Comparison of ENCODE assay signal across 9 cellular contexts in genomic region chr5:160198886-160199409, GRCh38. TPM values are rescaled to one million over a fixed set of nuclear protein-coding genes. Genes with fewer than 3 reads are reported as not detected.
DNase-seq lines count a peak whose midpoint lies in the region; ATAC-seq and TF ChIP-seq lines count a peak whose summit lies in the region.
"Had no signal": no experiment of that assay in that cellular context is flagged by ENCODE, and none has a peak within 500 bp of the region (broad histone marks: within the 10 kb centered on the region; RNA-seq: fewer than 3 reads in every experiment).

No MANE protein-coding gene starts in this region.

- 58% methylated on average over 8 of the region's 8 CpGs for WGBS in SK-N-SH (ENCODE audit: low lambda C conversion rate)
- 45 to 55% (median 45%) methylated on average over 7 to 8 of the region's 8 CpGs for WGBS in stomach, 5 donors

- intact Hi-C loops in stomach (cut with DNase I; ENCODE audit: low total_unique reads), result loop anchor here (5.0 kb wide), 1 partner anchor 148 kb away; no protein-coding TSS in a partner anchor

- H3K4me1 ChIP-seq in SK-N-SH (ENCODE audit: control insufficient read depth in 1 of 2, insufficient read depth in 2 of 2, low read depth in 1 of 2, low read length in 1 of 2), result peaks cover 0 to 17% of the 10 kb centered on the region in 2 experiments; a peak in 2 of 4 replicates
- peaks cover 22% of the 10 kb centered on the region for H3K4me1 ChIP-seq in iPS-15b (ENCODE audit: control insufficient read depth, insufficient read depth, low read length)
- peaks cover 0 to 15% (median 10%) of the 10 kb centered on the region in 4 donors for H3K4me1 ChIP-seq in stomach

- H3F3A ChIP-seq in SK-N-SH (replicated peaks; ENCODE audit: insufficient read depth) (no peaks in the 10 kb centered on the region), SU-DHL-6 (ENCODE audit: insufficient read depth) (no peaks in the 10 kb centered on the region)

- no peaks in the 10 kb centered on the region for H3K79me2 ChIP-seq in SK-N-SH (ENCODE audit: insufficient read depth)
- no peaks in the 10 kb centered on the region for H3K79me2 ChIP-seq in SU-DHL-6 (ENCODE audit: insufficient read depth, low read length)

- CTCF ChIA-PET in SK-N-SH (lab: Yijun Ruan, JAX), result interaction anchor here (0.6 to 7.7 kb wide), 33 partner anchors 9 to 192 kb away, joined by 3 to 90 read pairs (median 4); partner anchors contain the start of gene CCNJL

- no peak overlapping the region for H3K9ac ChIP-seq in SK-N-SH
- H3K9ac ChIP-seq in SU-DHL-6 (ENCODE audit: low read length), result no peak overlapping the region
- no peak overlapping the region for H3K9ac ChIP-seq in iPS-15b (ENCODE audit: low read depth, low read length)

- no peak for TF ChIP-seq CTCF in SK-N-SH (IDR thresholded peaks at IDR 0.05)
- no peak for TF ChIP-seq CTCF in SU-DHL-6 (IDR thresholded peaks at IDR 0.05; ENCODE audit: insufficient read depth, low read length, poor library complexity, severe bottlenecking)
- TF ChIP-seq CTCF in stomach (IDR thresholded peaks at IDR 0.05), result no peak

- POLR2A ChIA-PET in SK-N-SH (lab: Yijun Ruan, JAX), result no interaction called here

- H3K4me2 ChIP-seq in SK-N-SH (peak overlapping the region; percentile 51; the same call in 1 of the 2 replicates), SU-DHL-6 (ENCODE audit: low read depth, low read length, poor library complexity, severe bottlenecking) (peak overlapping the region; percentile 50)

- H3K27me3 ChIP-seq in SK-N-SH (ENCODE audit: insufficient read depth) (no peaks in the 10 kb centered on the region), SU-DHL-6 (ENCODE audit: low read length) (no peaks in the 10 kb centered on the region), iPS-15b (ENCODE audit: control insufficient read depth, insufficient read depth, low read length) (peaks cover 2% of the 10 kb centered on the region), stomach (peaks cover 0 to 18% (median 0%) of the 10 kb centered on the region in 3 donors)

- H3K36me3 ChIP-seq in SK-N-SH (replicated peaks in 1 of 2; ENCODE audit: control insufficient read depth in 1 of 2, insufficient read depth in 2 of 2, low read length in 1 of 2) (no peaks in the 10 kb centered on the region), SU-DHL-6 (ENCODE audit: low read length) (no peaks in the 10 kb centered on the region), iPS-15b (ENCODE audit: control insufficient read depth, insufficient read depth, low read length) (no peaks in the 10 kb centered on the region), stomach (no peaks in the 10 kb centered on the region)

- H3K9me2 ChIP-seq in SK-N-SH (no peaks in the 10 kb centered on the region), SU-DHL-6 (replicated peaks; ENCODE audit: insufficient read depth, low read length) (no peaks in the 10 kb centered on the region)

- TF ChIP-seq EP300 in SK-N-SH (IDR thresholded peaks at IDR 0.05; ENCODE audit: borderline replicate concordance in 1 of 2, low read depth in 1 of 2, low read length in 1 of 2), result no peak
- TF ChIP-seq EP300 in stomach (IDR thresholded peaks at IDR 0.05), result no peak

- H4K20me1 ChIP-seq in SK-N-SH (ENCODE audit: insufficient read depth), result no peaks in the 10 kb centered on the region
- no peaks in the 10 kb centered on the region for H4K20me1 ChIP-seq in SU-DHL-6 (ENCODE audit: low read depth, low read length)

- DNase-seq in SK-N-SH, result no peak
- DNase-seq in stomach, result no peak
- no peak for DNase-seq in NOMO-1 (lab: John Stamatoyannopoulos, UW; ENCODE audit: unreplicated experiment in 2 of 2)
- no peak for DNase-seq in H4 (ENCODE audit: low spot score)
- DNase-seq in NCI-H187 treated with DMSO at 0.1 percent for 48 hours (lab: John Stamatoyannopoulos, UW), result no peak

- no peak for TF ChIP-seq RAD21 in SK-N-SH (IDR thresholded peaks at IDR 0.05; ENCODE audit: low read length)

- no peak for TF ChIP-seq POLR2A in stomach (IDR thresholded peaks at IDR 0.05)

- no peak overlapping the region; a peak in 1 of 4 replicates for H3K27ac ChIP-seq in SK-N-SH (ENCODE audit: low read depth in 2 of 2, low read length in 1 of 2)
- no peak overlapping the region for H3K27ac ChIP-seq in SU-DHL-6 (ENCODE audit: low read depth, low read length)
- H3K27ac ChIP-seq in stomach, result no peak overlapping the region

- H2AFZ ChIP-seq in SK-N-SH (ENCODE audit: low read depth) (peak overlapping the region; percentile 99), SU-DHL-6 (ENCODE audit: low read depth, low read length, severe bottlenecking) (no peak overlapping the region)

- H3K4me3 ChIP-seq in SK-N-SH (ENCODE audit: low read depth in 2 of 2, low read length in 1 of 2), result peak overlapping the region; percentile 10 to 49; a peak in 3 of 4 replicates
- no peak overlapping the region for H3K4me3 ChIP-seq in SU-DHL-6 (ENCODE audit: insufficient read depth, low read length, poor library complexity, severe bottlenecking)
- H3K4me3 ChIP-seq in iPS-15b (ENCODE audit: low read depth, low read length), result peak overlapping the region; percentile 35
- H3K4me3 ChIP-seq in stomach, result peak overlapping the region; percentile 42 to 46 (median 44)

- H3K9me3 ChIP-seq in SK-N-SH (no peaks in the 10 kb centered on the region), SU-DHL-6 (ENCODE audit: insufficient read depth, low read length) (no peaks in the 10 kb centered on the region), iPS-15b (ENCODE audit: control insufficient read depth, insufficient read depth, low read length) (no peaks in the 10 kb centered on the region), stomach (no peaks in the 10 kb centered on the region)

- ATAC-seq in SK-N-SH treated with all-trans-retinoic acid at 6 μM for 48 hours, result no peak

TF ChIP-seq in SK-N-SH, 30 proteins besides CTCF, POLR2A, EP300 and RAD21 (continues in another document):
- TF ChIP-seq NRF1 (IDR thresholded peaks at IDR 0.05; ENCODE audit: low read depth, low read length), result no peak
- TF ChIP-seq, protein P1, sequence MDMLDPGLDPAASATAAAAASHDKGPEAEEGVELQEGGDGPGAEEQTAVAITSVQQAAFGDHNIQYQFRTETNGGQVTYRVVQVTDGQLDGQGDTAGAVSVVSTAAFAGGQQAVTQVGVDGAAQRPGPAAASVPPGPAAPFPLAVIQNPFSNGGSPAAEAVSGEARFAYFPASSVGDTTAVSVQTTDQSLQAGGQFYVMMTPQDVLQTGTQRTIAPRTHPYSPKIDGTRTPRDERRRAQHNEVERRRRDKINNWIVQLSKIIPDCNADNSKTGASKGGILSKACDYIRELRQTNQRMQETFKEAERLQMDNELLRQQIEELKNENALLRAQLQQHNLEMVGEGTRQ (IDR thresholded peaks at IDR 0.05; ENCODE audit: borderline replicate concordance, low read depth, low read length), result no peak
- no peak for TF ChIP-seq TEAD4 (IDR thresholded peaks at IDR 0.05; ENCODE audit: borderline replicate concordance, insufficient read depth)
- TF ChIP-seq, protein P2, sequence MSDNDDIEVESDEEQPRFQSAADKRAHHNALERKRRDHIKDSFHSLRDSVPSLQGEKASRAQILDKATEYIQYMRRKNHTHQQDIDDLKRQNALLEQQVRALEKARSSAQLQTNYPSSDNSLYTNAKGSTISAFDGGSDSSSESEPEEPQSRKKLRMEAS (IDR thresholded peaks at IDR 0.05; ENCODE audit: low read depth), result no peak
- no peak for TF ChIP-seq POLR2AphosphoS5 (IDR thresholded peaks at IDR 0.05; ENCODE audit: low read depth, low read length)
- TF ChIP-seq MEF2A (IDR thresholded peaks at IDR 0.05; ENCODE audit: borderline replicate concordance, low read depth), result no peak

TF ChIP-seq in SK-N-SH treated with all-trans-retinoic acid at 6 μM for 48 hours, 23 proteins besides CTCF, POLR2A, EP300 and RAD21:
- no peak for TF ChIP-seq POU6F1 (CRISPR knock-in tag; IDR thresholded peaks at IDR 0.05; ENCODE audit: borderline replicate concordance, low read depth)

RNA-seq across cellular contexts. Expression of gene FABP6, which starts 30.4 kb away (rescaled TPM):
- polyA plus RNA-seq in SK-N-SH (2012; rRNA removed), result 1.1 and 1.3 TPM in 2 replicates
- 1.2 and 1.6 TPM in 2 replicates for polyA plus RNA-seq in SK-N-SH (2012; cell fraction: cytosol; rRNA removed)
- polyA plus RNA-seq in SK-N-SH (2012; cell fraction: nucleus; rRNA removed), result 0.18 and 0.26 TPM in 2 replicates
- total RNA-seq in stomach, result 1 to 10 TPM in 1 of 5 donors, not detected in 4; 6.1 TPM
- polyA plus RNA-seq in stomach, result 1 to 10 TPM in 1 of 3 donors, under 1 TPM in 1, not detected in 1; 0.50 to 1.9 TPM
- 2.4 TPM in 1 of 2 replicates, not detected in the other for total RNA-seq in H4 (2014; rRNA removed; shearing (Covaris generic))
- total RNA-seq: lung microvascular endothelial cell had no signal
